18 cellular contexts compared by ENCODE assay signal in genomic region chr3:172892158-172892557, GRCh38.
DNase-seq lines count a peak whose midpoint lies in the region; ATAC-seq and TF ChIP-seq lines count a peak whose summit lies in the region.
"Had no signal": no experiment of that assay in that cellular context is flagged by ENCODE, and none has a peak within 500 bp of the region (broad histone marks: within the 10 kb centered on the region; RNA-seq: fewer than 3 reads in every experiment).

No MANE protein-coding gene starts in this region.

- no peak overlapping the region for H3K4me3 Mint-ChIP-seq in activated T-cell treated with anti-CD3 and anti-CD28 coated beads, Interleukin-2, amount 50 U/mL, for 72 hours
- H3K4me3 Mint-ChIP-seq: memory B cell; stimulated activated naive B cell treated with anti-CD40 and anti-IgM and Interleukin-4, amounts not matched to agents 10 μg/mL and 1 μg/mL and 100 μg/mL, for 72 hours; T-helper 1 cell treated with Interleukin-12 subunit alpha and Interleukin-12 subunit beta and Interleukin-4 antibody, amounts not matched to agents 30 μg/mL and 1 μg/mL, for 36 hours had no signal

- TF ChIP-seq CTCF in fibroblast of pulmonary artery (IDR thresholded peaks at IDR 0.05; ENCODE audit: low read length, missing control alignments) = no peak

- ATAC-seq in left ventricle myocardium superior (peak; percentile 57), GM21526 (IDR thresholded peaks at IDR 0.05; ENCODE audit: low FRiP score, unreplicated experiment) (no peak)
- ATAC-seq in activated T-cell treated with anti-CD3 and anti-CD28 coated beads, Interleukin-2, amount 50 U/mL, for 72 hours (replicated peaks in 1 of 2) = no peak
- ATAC-seq: stimulated activated naive B cell treated with anti-CD40 and anti-IgM and Interleukin-4, amounts not matched to agents 10 μg/mL and 1 μg/mL and 100 μg/mL, for 72 hours had no signal

- intact Hi-C loops in left ventricle myocardium superior (cut with micrococcal nuclease) = no loop called here
- intact Hi-C loops in cardiac septum (cut with DNase I) = no loop called here

- no peaks in the 10 kb centered on the region for H3K4me1 Mint-ChIP-seq in activated T-cell treated with anti-CD3 and anti-CD28 coated beads, Interleukin-2, amount 50 U/mL, for 72 hours (ENCODE audit: low read depth)
- H3K4me1 Mint-ChIP-seq: memory B cell; stimulated activated naive B cell treated with anti-CD40 and anti-IgM and Interleukin-4, amounts not matched to agents 10 μg/mL and 1 μg/mL and 100 μg/mL, for 72 hours had no signal

- DNase-seq in left ventricle myocardium superior (no peak), cardiac septum (ENCODE audit: low spot score) (no peak), T1000 (lab: John Stamatoyannopoulos, UW) (peak; percentile 12), fibroblast of pulmonary artery (ENCODE audit: low read depth) (peak; percentile 77), glomerular visceral epithelial cell (ENCODE audit: extremely low spot score) (no peak), NK-92 (lab: John Stamatoyannopoulos, UW; ENCODE audit: unreplicated experiment) (no peak)
- DNase-seq in activated T-cell treated with anti-CD3 and anti-CD28 coated beads, Interleukin-2, amount 50 U/mL, for 72 hours = no peak
- DNase-seq: activated CD4-positive, alpha-beta T cell treated with anti-CD3 and anti-CD28 coated beads for 1 hour; activated T-cell treated with anti-CD3 and anti-CD28 coated beads for 4 hours; colonic mucosa; NCI-H1436 treated with DMSO at 0.1 percent for 48 hours; sigmoid colon; stimulated activated naive B cell treated with anti-CD40 and anti-IgM and Interleukin-4, amounts not matched to agents 10 μg/mL and 1 μg/mL and 100 μg/mL, for 72 hours had no signal

- no peaks in the 10 kb centered on the region for H3K36me3 Mint-ChIP-seq in activated T-cell treated with anti-CD3 and anti-CD28 coated beads, Interleukin-2, amount 50 U/mL, for 72 hours (ENCODE audit: insufficient read depth in 2 of 2)
- H3K36me3 Mint-ChIP-seq: memory B cell; stimulated activated naive B cell treated with anti-CD40 and anti-IgM and Interleukin-4, amounts not matched to agents 10 μg/mL and 1 μg/mL and 100 μg/mL, for 72 hours had no signal

- H3K9me3 Mint-ChIP-seq in activated T-cell treated with anti-CD3 and anti-CD28 coated beads, Interleukin-2, amount 50 U/mL, for 72 hours = peaks cover 0 to 1% of the 10 kb centered on the region in 2 donors
- H3K9me3 Mint-ChIP-seq: T-helper 1 cell treated with Interleukin-12 subunit alpha and Interleukin-12 subunit beta and Interleukin-4 antibody, amounts not matched to agents 30 μg/mL and 1 μg/mL, for 36 hours had no signal

- H3K27ac Mint-ChIP-seq in activated T-cell treated with anti-CD3 and anti-CD28 coated beads, Interleukin-2, amount 50 U/mL, for 72 hours = no peak overlapping the region
- H3K27ac Mint-ChIP-seq: memory B cell; stimulated activated naive B cell treated with anti-CD40 and anti-IgM and Interleukin-4, amounts not matched to agents 10 μg/mL and 1 μg/mL and 100 μg/mL, for 72 hours; T-helper 1 cell treated with Interleukin-12 subunit alpha and Interleukin-12 subunit beta and Interleukin-4 antibody, amounts not matched to agents 30 μg/mL and 1 μg/mL, for 36 hours had no signal

- no peaks in the 10 kb centered on the region for H3K27me3 Mint-ChIP-seq in activated T-cell treated with anti-CD3 and anti-CD28 coated beads, Interleukin-2, amount 50 U/mL, for 72 hours (ENCODE audit: low read depth)
- H3K27me3 Mint-ChIP-seq: stimulated activated naive B cell treated with anti-CD40 and anti-IgM and Interleukin-4, amounts not matched to agents 10 μg/mL and 1 μg/mL and 100 μg/mL, for 72 hours had no signal

- H3K4me3 ChIP-seq in fibroblast of pulmonary artery (replicated peaks; ENCODE audit: low read depth, low read length) = no peak overlapping the region
- H3K4me3 ChIP-seq: colonic mucosa, esophagus muscularis mucosa, HAP-1, sigmoid colon had no signal

Comparison
In these comparisons a context has a peak if more than half of its experiments do, and no peak if none do; other contexts are left out.
1. DNase-seq: peak in T1000 (single experiment) and fibroblast of pulmonary artery (single experiment); none in left ventricle myocardium superior (single experiment), cardiac septum (single experiment), glomerular visceral epithelial cell (single experiment), NK-92 (single experiment) and activated T-cell treated with anti-CD3 and anti-CD28 coated beads, Interleukin-2, amount 50 U/mL, for 72 hours (0 of 2).